In genomic region chr21:16011719-16012118, GRCh38 we compare ENCODE assay signal across 21 cellular contexts.
"Had no signal": no experiment of that assay in that cellular context is flagged by ENCODE, and none has a peak within 500 bp of the region (broad histone marks: within the 10 kb centered on the region; RNA-seq: fewer than 3 reads in every experiment).

No MANE protein-coding gene starts in this region.

- H3K4me3 Mint-ChIP-seq: activated CD8-positive, alpha-beta T cell treated with anti-CD3 and anti-CD28 coated beads for 36 hours; activated naive CD4-positive, alpha-beta T cell treated with anti-CD3 and anti-CD28 coated beads, Interleukin-2, amount 10 ng/mL, durations not matched to agents 7 days and 5 days; activated naive CD8-positive, alpha-beta T cell treated with anti-CD3 and anti-CD28 coated beads for 36 hours; activated T-cell treated with anti-CD3 and anti-CD28 coated beads, Interleukin-2, amount 50 U/mL, for 72 hours; IgD-negative memory B cell; T-helper 1 cell treated with Interleukin-12 subunit alpha and Interleukin-12 subunit beta and Interleukin-4 antibody, amounts not matched to agents 30 μg/mL and 1 μg/mL, for 36 hours had no signal

- H3K4me3 ChIP-seq: Peyer's patch, SJSA1 had no signal

- DNase-seq: activated CD4-positive, alpha-beta T cell treated with anti-CD3 and anti-CD28 coated beads for 4 hours; activated CD8-positive, alpha-beta memory T cell treated with anti-CD3 and anti-CD28 coated beads, Interleukin-2, amount 50 U/mL, for 4 hours; activated CD8-positive, alpha-beta T cell treated with anti-CD3 and anti-CD28 coated beads for 36 hours; activated gamma-delta T cell treated with Interleukin-2 at 50 U/mL for 16 hours; activated naive CD4-positive, alpha-beta T cell treated with anti-CD3 and anti-CD28 coated beads, Interleukin-2, amount 10 ng/mL, durations not matched to agents 7 days and 5 days; activated naive CD8-positive, alpha-beta T cell treated with anti-CD3 and anti-CD28 coated beads for 36 hours; activated T-cell treated with anti-CD3 and anti-CD28 coated beads, Interleukin-2, amount 50 U/mL, for 72 hours; aorta; KG1; NCI-H1105; NCI-H1436; NCI-H1694 treated with DMSO at 0.1 percent for 48 hours; NCI-H2029 treated with DMSO at 0.1 percent for 48 hours; NCI-H510A treated with DMSO at 0.1 percent for 48 hours; Peyer's patch; SHP77 had no signal

- H3K27me3 Mint-ChIP-seq: activated CD8-positive, alpha-beta T cell treated with anti-CD3 and anti-CD28 coated beads for 36 hours; activated naive CD4-positive, alpha-beta T cell treated with anti-CD3 and anti-CD28 coated beads, Interleukin-2, amount 10 ng/mL, durations not matched to agents 7 days and 5 days; activated naive CD8-positive, alpha-beta T cell treated with anti-CD3 and anti-CD28 coated beads for 36 hours had no signal

- H3K9me3 Mint-ChIP-seq: activated CD8-positive, alpha-beta T cell treated with anti-CD3 and anti-CD28 coated beads for 36 hours; activated naive CD4-positive, alpha-beta T cell treated with anti-CD3 and anti-CD28 coated beads, Interleukin-2, amount 10 ng/mL, durations not matched to agents 7 days and 5 days; activated naive CD8-positive, alpha-beta T cell treated with anti-CD3 and anti-CD28 coated beads for 36 hours; activated T-helper 2 cell treated with anti-CD3 and anti-CD28 coated beads, Interferon-gamma antibody, Interleukin-2, Interleukin-4, amounts not matched to agents 10 μg/mL and 5 μg/mL and 100 μg/mL, durations not matched to agents 14 hours and 24 hours and 36 hours; T-helper 1 cell treated with Interleukin-12 subunit alpha and Interleukin-12 subunit beta and Interleukin-4 antibody, amounts not matched to agents 30 μg/mL and 1 μg/mL, for 36 hours had no signal

- H3K4me1 ChIP-seq: Peyer's patch, SJSA1 had no signal

- H3K36me3 ChIP-seq: Peyer's patch, SJSA1 had no signal

- H3K27ac Mint-ChIP-seq: activated CD8-positive, alpha-beta T cell treated with anti-CD3 and anti-CD28 coated beads for 36 hours; activated naive CD4-positive, alpha-beta T cell treated with anti-CD3 and anti-CD28 coated beads, Interleukin-2, amount 10 ng/mL, durations not matched to agents 7 days and 5 days; activated naive CD8-positive, alpha-beta T cell treated with anti-CD3 and anti-CD28 coated beads for 36 hours; activated T-cell treated with anti-CD3 and anti-CD28 coated beads, Interleukin-2, amount 50 U/mL, for 72 hours; activated T-helper 2 cell treated with anti-CD3 and anti-CD28 coated beads, Interferon-gamma antibody, Interleukin-2, Interleukin-4, amounts not matched to agents 10 μg/mL and 5 μg/mL and 100 μg/mL, durations not matched to agents 14 hours and 24 hours and 36 hours; T-helper 1 cell treated with Interleukin-12 subunit alpha and Interleukin-12 subunit beta and Interleukin-4 antibody, amounts not matched to agents 30 μg/mL and 1 μg/mL, for 36 hours had no signal

- H3K4me1 Mint-ChIP-seq: activated naive CD4-positive, alpha-beta T cell treated with anti-CD3 and anti-CD28 coated beads, Interleukin-2, amount 10 ng/mL, durations not matched to agents 7 days and 5 days; activated naive CD8-positive, alpha-beta T cell treated with anti-CD3 and anti-CD28 coated beads for 36 hours; IgD-negative memory B cell had no signal

- H3K27me3 ChIP-seq: Peyer's patch, SJSA1 had no signal

- H3K27ac ChIP-seq: Peyer's patch, RWPE1, SJSA1 had no signal

- H3K9me3 ChIP-seq: Peyer's patch, SJSA1 had no signal

- H3K36me3 Mint-ChIP-seq: activated naive CD4-positive, alpha-beta T cell treated with anti-CD3 and anti-CD28 coated beads, Interleukin-2, amount 10 ng/mL, durations not matched to agents 7 days and 5 days; activated naive CD8-positive, alpha-beta T cell treated with anti-CD3 and anti-CD28 coated beads for 36 hours; IgD-negative memory B cell had no signal
